Comparison of ENCODE assay signal across 20 cellular contexts in genomic region chr3:178246004-178246403, GRCh38.
DNase-seq lines count a peak whose midpoint lies in the region; TF ChIP-seq lines count a peak whose summit lies in the region.
"Had no signal": no experiment of that assay in that cellular context is flagged by ENCODE, and none has a peak within 500 bp of the region (broad histone marks: within the 10 kb centered on the region; RNA-seq: fewer than 3 reads in every experiment).

No MANE protein-coding gene starts in this region.

- no peaks in the 10 kb centered on the region for H3K9me3 ChIP-seq in OCI-LY3 (ENCODE audit: insufficient read depth, low read length)
- no peaks in the 10 kb centered on the region for H3K9me3 ChIP-seq in hepatocyte (ENCODE audit: low read depth)
- no peaks in the 10 kb centered on the region; the same call in none of the 2 replicates for H3K9me3 ChIP-seq in PC-9 (ENCODE audit: insufficient read depth, low read depth)
- H3K9me3 ChIP-seq: BE2C had no signal

- TF ChIP-seq CTCF in OCI-LY3 (IDR thresholded peaks at IDR 0.05; ENCODE audit: low read depth, low read length) (no peak), hepatocyte (IDR thresholded peaks at IDR 0.05; ENCODE audit: poor library complexity) (no peak), PC-9 (conservative IDR thresholded peaks at IDR 0.05) (no peak)

- H3F3A ChIP-seq in PC-9 (ENCODE audit: insufficient read depth, low read depth) = no peaks in the 10 kb centered on the region; the same call in 1 of the 2 replicates

- H3K9ac ChIP-seq in OCI-LY3 (ENCODE audit: low read length) = no peak overlapping the region

- H3K4me1 ChIP-seq in OCI-LY3 (ENCODE audit: low read length) (no peaks in the 10 kb centered on the region), hepatocyte (ENCODE audit: insufficient read depth) (peaks cover 4% of the 10 kb centered on the region), PC-9 (replicated peaks; ENCODE audit: insufficient read depth) (no peaks in the 10 kb centered on the region)

- H2AFZ ChIP-seq in OCI-LY3 (ENCODE audit: low read depth, low read length) = peak overlapping the region; percentile 35; the same call in 1 of the 2 replicates
- H2AFZ ChIP-seq in hepatocyte = peak overlapping the region; percentile 1
- no peak overlapping the region for H2AFZ ChIP-seq in PC-9

- POLR2A ChIA-PET in PC-9 (lab: Charles Lee; ENCODE audit: unreplicated experiment) = no interaction called here

- WGBS in hepatocyte (ENCODE audit: low lambda C conversion rate, missing lambda C conversion rate) = 76% methylated on average over 3 of the region's 3 CpGs

- intact Hi-C loops in PC-9 (cut with micrococcal nuclease; ENCODE audit: unreplicated experiment) = no loop called here

- DNase-seq in COLO668 (lab: John Stamatoyannopoulos, UW; ENCODE audit: unreplicated experiment) = peak; percentile 2
- DNase-seq in Jurkat, Clone E6-1 (ENCODE audit: low read depth, low spot score) = peak; percentile 8
- no peak for DNase-seq in hepatocyte (ENCODE audit: low spot score)
- no peak for DNase-seq in PC-9
- no peak for DNase-seq in pons (ENCODE audit: low spot score)
- no peak for DNase-seq in OCI-M2 (lab: John Stamatoyannopoulos, UW; ENCODE audit: unreplicated experiment)
- DNase-seq in NCI-H2081 treated with DMSO at 0.1 percent for 48 hours (lab: John Stamatoyannopoulos, UW) = no peak
- DNase-seq: BE2C; CD4-positive, CD25-positive, alpha-beta regulatory T cell; DMS153; GDM1; GOT3; NCI-H1105 treated with DMSO at 0.1 percent for 48 hours; NCI-H187; NCI-H524 treated with DMSO at 0.1 percent for 48 hours; OCI-M1; SIG-M5; T-cell had no signal

- H3K27me3 ChIP-seq in OCI-LY3 (ENCODE audit: low read depth, low read length) (no peaks in the 10 kb centered on the region), hepatocyte (no peaks in the 10 kb centered on the region), PC-9 (ENCODE audit: insufficient read depth, low read depth) (no peaks in the 10 kb centered on the region)
- H3K27me3 ChIP-seq: BE2C had no signal

- H3K27ac ChIP-seq in OCI-LY3 (ENCODE audit: low read length) (no peak overlapping the region), hepatocyte (no peak overlapping the region), PC-9 (no peak overlapping the region)
- H3K27ac ChIP-seq: RWPE1 had no signal

- CTCF ChIA-PET in PC-9 (lab: Charles Lee) = interaction anchor here (0.6 kb wide), 1 partner anchor 313 kb away, joined by 3 read pairs; no protein-coding TSS in a partner anchor

- no peak overlapping the region for H3K4me2 ChIP-seq in OCI-LY3 (ENCODE audit: low read length)
- H3K4me2 ChIP-seq in hepatocyte = peak overlapping the region; percentile 6
- H3K4me2 ChIP-seq in PC-9 = no peak overlapping the region

- H3K9me2 ChIP-seq in hepatocyte (replicated peaks; ENCODE audit: insufficient read depth) = no peaks in the 10 kb centered on the region
- H3K9me2 ChIP-seq in PC-9 (ENCODE audit: insufficient read depth) = no peaks in the 10 kb centered on the region

- no peak overlapping the region for H3K4me3 ChIP-seq in Jurkat, Clone E6-1 (ENCODE audit: low read length)
- H3K4me3 ChIP-seq in OCI-LY3 (ENCODE audit: low read length) = no peak overlapping the region
- H3K4me3 ChIP-seq in hepatocyte = no peak overlapping the region
- no peak overlapping the region for H3K4me3 ChIP-seq in PC-9

- no TSS peak for BruUV-seq in PC-9 (replicated peaks; lab: Mats Ljungman, UMichigan)

- no peaks in the 10 kb centered on the region for H3K36me3 ChIP-seq in OCI-LY3 (replicated peaks; ENCODE audit: low read depth, low read length)
- no peaks in the 10 kb centered on the region for H3K36me3 ChIP-seq in hepatocyte (replicated peaks; ENCODE audit: insufficient read depth, low read depth)
- no peaks in the 10 kb centered on the region for H3K36me3 ChIP-seq in PC-9 (ENCODE audit: low read depth)
- H3K36me3 ChIP-seq: BE2C had no signal

- no peaks in the 10 kb centered on the region for H4K20me1 ChIP-seq in OCI-LY3 (ENCODE audit: insufficient read depth, low read length)
- H4K20me1 ChIP-seq in hepatocyte (ENCODE audit: insufficient read depth, poor library complexity, severe bottlenecking) = no peaks in the 10 kb centered on the region
- H4K20me1 ChIP-seq in PC-9 (ENCODE audit: insufficient read depth) = no peaks in the 10 kb centered on the region

- H3K79me2 ChIP-seq in OCI-LY3 (ENCODE audit: low read length) (no peaks in the 10 kb centered on the region), hepatocyte (no peaks in the 10 kb centered on the region), PC-9 (ENCODE audit: low read depth) (no peaks in the 10 kb centered on the region)

Comparison
In these comparisons a context has a peak if more than half of its experiments do, and no peak if none do; other contexts are left out.
1. DNase-seq: peak in COLO668 (single experiment) and Jurkat, Clone E6-1 (single experiment); none in hepatocyte (single experiment), PC-9 (0 of 2), pons (single experiment), OCI-M2 (single experiment) and NCI-H2081 treated with DMSO at 0.1 percent for 48 hours (single experiment).